Comparison of ENCODE assay signal across 21 cellular contexts in the genomic region with DNA sequence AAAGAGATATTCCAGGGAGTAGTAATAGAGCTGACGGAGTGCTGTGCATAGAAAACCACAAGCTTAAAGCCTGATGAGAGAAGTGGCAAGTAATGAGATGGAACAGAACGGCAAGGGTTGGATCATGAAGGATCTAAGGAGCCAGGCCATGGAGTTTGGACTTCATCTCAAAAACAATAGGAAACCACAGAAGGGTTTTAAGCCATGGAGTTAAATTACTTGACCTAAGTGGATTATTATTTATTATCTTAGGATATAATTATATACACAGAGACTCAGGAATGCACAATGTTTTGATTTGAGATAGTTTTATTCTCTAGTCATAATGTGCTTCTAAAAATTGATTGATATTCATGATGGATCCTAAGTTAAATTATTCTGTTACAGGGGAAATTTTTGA.
"Had no signal": no experiment of that assay in that cellular context is flagged by ENCODE, and none has a peak within 500 bp of the region (broad histone marks: within the 10 kb centered on the region; RNA-seq: fewer than 3 reads in every experiment).

No MANE protein-coding gene starts in this region.

- H3K27ac ChIP-seq: esophagus squamous epithelium, neutrophil, spleen, stomach, thoracic aorta, transverse colon had no signal

- H3K4me1 ChIP-seq: esophagus squamous epithelium, spleen, stomach, transverse colon had no signal

- H3K4me3 Mint-ChIP-seq: effector memory CD8-positive, alpha-beta T cell; naive thymus-derived CD4-positive, alpha-beta T cell; nephron progenitor cell; stimulated activated naive B cell treated with anti-CD40 and anti-IgM and Interleukin-4, amounts not matched to agents 10 μg/mL and 1 μg/mL and 100 μg/mL, for 72 hours had no signal

- H3K36me3 ChIP-seq: esophagus squamous epithelium, neutrophil, spleen, stomach, thoracic aorta, transverse colon had no signal

- H3K4me1 Mint-ChIP-seq: naive thymus-derived CD4-positive, alpha-beta T cell; stimulated activated naive B cell treated with anti-CD40 and anti-IgM and Interleukin-4, amounts not matched to agents 10 μg/mL and 1 μg/mL and 100 μg/mL, for 72 hours had no signal

- H3K27me3 ChIP-seq: esophagus squamous epithelium, neutrophil, spleen, stomach, transverse colon had no signal

- FAIRE-seq: islet of Langerhans had no signal

- H3K4me3 ChIP-seq: esophagus squamous epithelium, spleen, stomach, thoracic aorta, transverse colon had no signal

- H3K36me3 Mint-ChIP-seq: naive thymus-derived CD4-positive, alpha-beta T cell had no signal

- H3K27ac Mint-ChIP-seq: effector memory CD8-positive, alpha-beta T cell; naive thymus-derived CD4-positive, alpha-beta T cell; nephron progenitor cell; stimulated activated naive B cell treated with anti-CD40 and anti-IgM and Interleukin-4, amounts not matched to agents 10 μg/mL and 1 μg/mL and 100 μg/mL, for 72 hours had no signal

- H3K9me3 ChIP-seq: esophagus squamous epithelium, neutrophil, spleen, stomach, thoracic aorta, transverse colon had no signal

- DNase-seq: effector memory CD8-positive, alpha-beta T cell; esophagus squamous epithelium; foreskin melanocyte; head of caudate nucleus; hippocampal formation; kidney glomerular epithelial cell; mesendoderm; naive thymus-derived CD4-positive, alpha-beta T cell; nephron progenitor cell; posterior cingulate gyrus; spleen; stimulated activated CD4-positive, alpha-beta T cell treated with anti-CD3 and anti-CD28 coated beads, Interleukin-15, amount 100 ng/mL, for 24 hours; stimulated activated CD4-positive, alpha-beta T cell treated with anti-CD3 and anti-CD28 coated beads, Interleukin-1b, Interleukin-23, amount 100 ng/mL, for 48 hours; stimulated activated CD4-positive, alpha-beta T cell treated with anti-CD3 and anti-CD28 coated beads, Interleukin-4, amount 100 ng/mL, for 4 hours; stimulated activated naive B cell treated with anti-CD40 and anti-IgM and Interleukin-4, amounts not matched to agents 10 μg/mL and 1 μg/mL and 100 μg/mL, for 72 hours; stomach; substantia nigra; transverse colon had no signal
